In genomic region chr6:163496205-163496604, GRCh38 we compare ENCODE assay signal across 19 cellular contexts.
DNase-seq lines count a peak whose midpoint lies in the region; ATAC-seq and TF ChIP-seq lines count a peak whose summit lies in the region.
"Had no signal": no experiment of that assay in that cellular context is flagged by ENCODE, and none has a peak within 500 bp of the region (broad histone marks: within the 10 kb centered on the region; RNA-seq: fewer than 3 reads in every experiment).

No MANE protein-coding gene starts in this region.

- no peak overlapping the region for H2BK15ac ChIP-seq in neuronal stem cell (ENCODE audit: low read length)

- no peak overlapping the region for H3K4me2 ChIP-seq in neuronal stem cell (ENCODE audit: insufficient read depth, low read length, poor library complexity, severe bottlenecking)
- H3K4me2 ChIP-seq: BLaER1 had no signal

- no peak overlapping the region for H3K4ac ChIP-seq in neuronal stem cell (ENCODE audit: low read length)

- no peak overlapping the region for H3K14ac ChIP-seq in neuronal stem cell (ENCODE audit: low read length)

- H4K91ac ChIP-seq in neuronal stem cell (ENCODE audit: low read depth, low read length, poor library complexity): no peak overlapping the region

- H3K18ac ChIP-seq in neuronal stem cell (ENCODE audit: low read length): no peak overlapping the region

- H2BK5ac ChIP-seq in neuronal stem cell (ENCODE audit: low read length): no peak overlapping the region

- H3K4me1 ChIP-seq in cardiac muscle cell (ENCODE audit: low read depth): peaks cover 36% of the 10 kb centered on the region
- no peaks in the 10 kb centered on the region for H3K4me1 ChIP-seq in neuronal stem cell (ENCODE audit: control insufficient read depth in 2 of 2, insufficient read depth in 1 of 2, low read depth in 1 of 2, low read length in 2 of 2)
- H3K4me1 ChIP-seq: BLaER1 had no signal

- H2BK120ac ChIP-seq in neuronal stem cell (ENCODE audit: low read depth, low read length): no peak overlapping the region

- H2BK12ac ChIP-seq in neuronal stem cell (ENCODE audit: low read length): no peak overlapping the region

- H2AK5ac ChIP-seq in neuronal stem cell (ENCODE audit: low read depth, low read length): no peak overlapping the region

- no peak overlapping the region for H2AFZ ChIP-seq in neuronal stem cell (ENCODE audit: low read length)

- no peak overlapping the region for H3K9ac ChIP-seq in neuronal stem cell (ENCODE audit: low read depth, low read length, poor library complexity)
- H3K9ac ChIP-seq: BLaER1 had no signal

- peak overlapping the region; percentile 49 for H3K27ac ChIP-seq in cardiac muscle cell
- H3K27ac ChIP-seq in neuronal stem cell (replicated peaks; ENCODE audit: low read length): no peak overlapping the region
- H3K27ac ChIP-seq: 22Rv1, BLaER1, SK-N-MC had no signal

- peak; percentile 60 for ATAC-seq in HG02852 (IDR thresholded peaks at IDR 0.05; ENCODE audit: unreplicated experiment)
- ATAC-seq: T-cell had no signal

- H3K4me3 ChIP-seq in cardiac muscle cell: no peak overlapping the region
- no peak overlapping the region for H3K4me3 ChIP-seq in neuronal stem cell (ENCODE audit: low read length in 2 of 2)
- H3K4me3 ChIP-seq: BLaER1, HAP-1, SK-N-MC had no signal

- no CpG with 5 or more reads among the region's 1 CpG for WGBS in neuronal stem cell (ENCODE audit: extremely low coverage in 2 of 2, insufficient read length in 2 of 2, insufficient replicate concordance in 1 of 2), 2 donors

- no peaks in the 10 kb centered on the region for H3K9me3 ChIP-seq in cardiac muscle cell (ENCODE audit: low read depth)
- peaks cover 0 to 16% of the 10 kb centered on the region in 2 donors for H3K9me3 ChIP-seq in neuronal stem cell (replicated peaks in 1 of 2; ENCODE audit: control insufficient read depth in 2 of 2, insufficient read depth in 1 of 2, low read depth in 1 of 2, low read length in 2 of 2)
- H3K9me3 ChIP-seq: HAP-1 had no signal

- H3K36me3 ChIP-seq in cardiac muscle cell (no peaks in the 10 kb centered on the region), neuronal stem cell (replicated peaks in 1 of 2; ENCODE audit: control insufficient read depth in 2 of 2, insufficient read depth in 2 of 2, low read length in 2 of 2) (peaks cover 0 to 60% of the 10 kb centered on the region in 2 donors)
- H3K36me3 ChIP-seq: HAP-1 had no signal

- no peak for TF ChIP-seq CTCF in cardiac muscle cell (IDR thresholded peaks at IDR 0.05; ENCODE audit: low read depth, low read length)
- no peak for TF ChIP-seq CTCF in GM10266 (IDR thresholded peaks at IDR 0.05; ENCODE audit: control insufficient read depth, insufficient read depth, low read depth, missing control alignments)

- no peak for DNase-seq in cardiac muscle cell (ENCODE audit: low read depth in 1 of 2, low spot score in 1 of 2)
- DNase-seq in cardiac septum (ENCODE audit: low spot score): no peak
- DNase-seq in dermis blood vessel endothelial cell: peak; percentile 36
- no peak for DNase-seq in NCI-H146 treated with DMSO at 0.1 percent for 48 hours (lab: John Stamatoyannopoulos, UW; ENCODE audit: unreplicated experiment)
- no peak for DNase-seq in GM10266 (ENCODE audit: extremely low spot score)
- no peak for DNase-seq in stimulated activated CD4-positive, alpha-beta T cell treated with anti-CD3 and anti-CD28 coated beads, Interleukin-2, amount 100 ng/mL, for 48 hours
- no peak for DNase-seq in neuronal stem cell (ENCODE audit: low spot score)
- DNase-seq: CD8-positive, alpha-beta memory T cell; DMS 273 treated with DMSO at 0.1 percent for 48 hours; KG1; NCI-H1092 treated with DMSO at 0.1 percent for 48 hours; NCI-H1694 treated with DMSO at 0.1 percent for 48 hours; NCI-H446; T-cell had no signal

- no peak overlapping the region for H3K23ac ChIP-seq in neuronal stem cell (ENCODE audit: low read depth, low read length, poor library complexity)

- H3K27me3 ChIP-seq in cardiac muscle cell: no peaks in the 10 kb centered on the region
- H3K27me3 ChIP-seq in neuronal stem cell (ENCODE audit: control insufficient read depth in 3 of 3, insufficient read depth in 3 of 3, low read depth in 1 of 3, low read length in 3 of 3): no peaks in the 10 kb centered on the region
- H3K27me3 ChIP-seq: BLaER1 had no signal

- H4K8ac ChIP-seq in neuronal stem cell (ENCODE audit: low read depth, low read length): no peak overlapping the region

- intact Hi-C loops in cardiac septum (cut with DNase I): no loop called here

- peaks cover 2% of the 10 kb centered on the region for H3K79me1 ChIP-seq in neuronal stem cell (ENCODE audit: low read depth, low read length)
